20 cellular contexts compared by ENCODE assay signal in genomic region chr10:117818696-117819095, GRCh38.
DNase-seq lines count a peak whose midpoint lies in the region; ATAC-seq, FAIRE-seq and TF ChIP-seq lines count a peak whose summit lies in the region.
"Had no signal": no experiment of that assay in that cellular context is flagged by ENCODE, and none has a peak within 500 bp of the region (broad histone marks: within the 10 kb centered on the region; RNA-seq: fewer than 3 reads in every experiment).

No MANE protein-coding gene starts in this region.

- H4K20me1 ChIP-seq in KMS-11 (ENCODE audit: insufficient read depth) (no peaks in the 10 kb centered on the region), neural progenitor cell (ENCODE audit: low read depth) (no peaks in the 10 kb centered on the region)

- H3K27ac ChIP-seq in KMS-11 (no peak overlapping the region), neural progenitor cell (no peak overlapping the region)
- H3K27ac ChIP-seq: A549 had no signal

- H3K36me3 Mint-ChIP-seq in T-cell = no peaks in the 10 kb centered on the region
- no peaks in the 10 kb centered on the region for H3K36me3 Mint-ChIP-seq in neural progenitor cell

- CTCF ChIA-PET in T-cell (lab: Charles Lee) = no interaction called here

- no peak overlapping the region for H3K27ac Mint-ChIP-seq in T-cell
- H3K27ac Mint-ChIP-seq in neural progenitor cell = no peak overlapping the region
- H3K27ac Mint-ChIP-seq: B cell; CD4-positive, alpha-beta T cell; GM23338 had no signal

- H3K27me3 ChIP-seq in KMS-11 (ENCODE audit: insufficient read depth, low read depth) (no peaks in the 10 kb centered on the region), bronchial epithelial cell (ENCODE audit: control insufficient read depth, insufficient read depth, low read length) (no peaks in the 10 kb centered on the region), neural progenitor cell (no peaks in the 10 kb centered on the region)

- no peaks in the 10 kb centered on the region for H3K9me3 ChIP-seq in neural progenitor cell (ENCODE audit: low read depth)
- H3K9me3 ChIP-seq: A549 had no signal

- POLR2A ChIA-PET in T-cell (lab: Charles Lee) = no interaction called here

- H3K79me2 ChIP-seq in KMS-11 (ENCODE audit: insufficient read depth, low read depth) = no peaks in the 10 kb centered on the region
- H3K79me2 ChIP-seq in neural progenitor cell (ENCODE audit: low read depth) = no peaks in the 10 kb centered on the region

- H2AFZ ChIP-seq in KMS-11 (ENCODE audit: low read depth) = no peak overlapping the region
- no peak overlapping the region for H2AFZ ChIP-seq in neural progenitor cell (replicated peaks)
- H2AFZ ChIP-seq: GM23338 had no signal

- no peaks in the 10 kb centered on the region for H3K36me3 ChIP-seq in KMS-11 (ENCODE audit: insufficient read depth)
- H3K36me3 ChIP-seq in bronchial epithelial cell (ENCODE audit: control insufficient read depth, insufficient read depth, low read length) = no peaks in the 10 kb centered on the region
- no peaks in the 10 kb centered on the region for H3K36me3 ChIP-seq in neural progenitor cell

- no peaks in the 10 kb centered on the region for H3F3A ChIP-seq in neural progenitor cell (ENCODE audit: low read depth)

- H3K4me1 Mint-ChIP-seq in T-cell (no peaks in the 10 kb centered on the region), neural progenitor cell (peaks cover 10% of the 10 kb centered on the region)
- H3K4me1 Mint-ChIP-seq: B cell, GM23338 had no signal

- H3K4me3 Mint-ChIP-seq in T-cell = no peak overlapping the region
- no peak overlapping the region for H3K4me3 Mint-ChIP-seq in neural progenitor cell
- H3K4me3 Mint-ChIP-seq: B cell; CD4-positive, alpha-beta T cell; GM23338 had no signal

- H3K27me3 Mint-ChIP-seq in T-cell (peaks cover 16 to 18% of the 10 kb centered on the region in 2 donors), neural progenitor cell (ENCODE audit: insufficient read depth, low read depth) (peaks cover 2% of the 10 kb centered on the region)

- no peak for FAIRE-seq in bronchial epithelial cell (lab: Jason Lieb, UNC)
- FAIRE-seq: A549, GM12891, GM19239, HepG2, HTR-8/SVneo had no signal

- ATAC-seq in T-cell (replicated peaks in 1 of 4) (no peak), GM21528 (IDR thresholded peaks at IDR 0.05; ENCODE audit: low FRiP score, unreplicated experiment) (no peak)
- ATAC-seq: A549, GM23338, HepG2 had no signal

- TF ChIP-seq CTCF in KMS-11 (conservative IDR thresholded peaks at IDR 0.05; ENCODE audit: low read depth, low read length) (no peak), bronchial epithelial cell (IDR thresholded peaks at IDR 0.05; ENCODE audit: insufficient read depth, low read length, severe bottlenecking) (no peak), neural progenitor cell (IDR thresholded peaks at IDR 0.05) (no peak)

- H3K4me3 ChIP-seq in KMS-11 (IDR thresholded peaks at IDR 0.05; ENCODE audit: insufficient read depth, low read depth, low read length) (no peak overlapping the region), bronchial epithelial cell (ENCODE audit: low read depth, low read length) (no peak overlapping the region), neural progenitor cell (no peak overlapping the region)
- H3K4me3 ChIP-seq: A549, GM23338 had no signal

- H3K9me3 Mint-ChIP-seq in T-cell (no peaks in the 10 kb centered on the region), neural progenitor cell (no peaks in the 10 kb centered on the region)
- H3K9me3 Mint-ChIP-seq: CD4-positive, alpha-beta T cell; GM23338 had no signal

- DNase-seq in AG20443 (ENCODE audit: low spot score) (peak; percentile 56), bronchial epithelial cell (ENCODE audit: low read depth) (peak; percentile 18), kidney tubule cell (ENCODE audit: low spot score) (peak; percentile 16), T-cell (no peak), neural progenitor cell (ENCODE audit: low spot score) (no peak), AML-193 (lab: John Stamatoyannopoulos, UW) (no peak)
- DNase-seq: C1 segment of cervical spinal cord; Calu3; CD4-positive, alpha-beta T cell; DMS 273 treated with DMSO at 0.1 percent for 48 hours; H7 had no signal

- H3K9ac ChIP-seq in KMS-11 (no peak overlapping the region), neural progenitor cell (no peak overlapping the region)

- peaks cover 48% of the 10 kb centered on the region for H3K4me1 ChIP-seq in KMS-11 (ENCODE audit: low read depth, poor library complexity, severe bottlenecking)
- no peaks in the 10 kb centered on the region for H3K4me1 ChIP-seq in neural progenitor cell
- H3K4me1 ChIP-seq: A549 had no signal

- H3K4me2 ChIP-seq in KMS-11 = peak overlapping the region; percentile 69; the same call in 1 of the 2 replicates
- no peak overlapping the region for H3K4me2 ChIP-seq in neural progenitor cell
- H3K4me2 ChIP-seq: A549, GM23338 had no signal

Comparison
In these comparisons a context has a peak if more than half of its experiments do, and no peak if none do; other contexts are left out.
1. DNase-seq: peak in AG20443 (single experiment), bronchial epithelial cell (single experiment) and kidney tubule cell (single experiment); none in T-cell (0 of 34), neural progenitor cell (single experiment) and AML-193 (0 of 2).